In genomic region chr11:108545909-108546501, GRCh38 we compare ENCODE assay signal across 3 cellular contexts.
A peak's percentile ranks its signal among the peaks of the same experiment; 100 is the strongest.
TF ChIP-seq lines count a peak whose summit lies in the region.

No MANE protein-coding gene starts in this region.

TF ChIP-seq in GM23338, 12 proteins besides CTCF, POLR2A, EP300 and RAD21:
- TF ChIP-seq ZNF331 (CRISPR knock-in tag; IDR thresholded peaks at IDR 0.05; ENCODE audit: low read depth) (peak; percentile 44; the same call in 1 of the 2 replicates), POLR2AphosphoS5 (IDR thresholded peaks at IDR 0.05; ENCODE audit: low read depth) (no peak)

TF ChIP-seq in HEK293, 187 proteins besides CTCF, POLR2A, EP300 and RAD21:
- peak; percentile 60; the same call in 1 of the 2 replicates for TF ChIP-seq SCRT1 (tag by site-specific recombination; IDR thresholded peaks at IDR 0.05; ENCODE audit: borderline replicate concordance)
- TF ChIP-seq, protein P1, sequence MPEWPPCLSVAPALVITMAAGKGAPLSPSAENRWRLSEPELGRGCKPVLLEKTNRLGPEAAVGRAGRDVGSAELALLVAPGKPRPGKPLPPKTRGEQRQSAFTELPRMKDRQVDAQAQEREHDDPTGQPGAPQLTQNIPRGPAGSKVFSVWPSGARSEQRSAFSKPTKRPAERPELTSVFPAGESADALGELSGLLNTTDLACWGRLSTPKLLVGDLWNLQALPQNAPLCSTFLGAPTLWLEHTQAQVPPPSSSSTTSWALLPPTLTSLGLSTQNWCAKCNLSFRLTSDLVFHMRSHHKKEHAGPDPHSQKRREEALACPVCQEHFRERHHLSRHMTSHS (tag by site-specific recombination; IDR thresholded peaks at IDR 0.05): no peak
- no peak for TF ChIP-seq HOXC10 (CRISPR knock-in tag; IDR thresholded peaks at IDR 0.05)
- TF ChIP-seq, protein P2, sequence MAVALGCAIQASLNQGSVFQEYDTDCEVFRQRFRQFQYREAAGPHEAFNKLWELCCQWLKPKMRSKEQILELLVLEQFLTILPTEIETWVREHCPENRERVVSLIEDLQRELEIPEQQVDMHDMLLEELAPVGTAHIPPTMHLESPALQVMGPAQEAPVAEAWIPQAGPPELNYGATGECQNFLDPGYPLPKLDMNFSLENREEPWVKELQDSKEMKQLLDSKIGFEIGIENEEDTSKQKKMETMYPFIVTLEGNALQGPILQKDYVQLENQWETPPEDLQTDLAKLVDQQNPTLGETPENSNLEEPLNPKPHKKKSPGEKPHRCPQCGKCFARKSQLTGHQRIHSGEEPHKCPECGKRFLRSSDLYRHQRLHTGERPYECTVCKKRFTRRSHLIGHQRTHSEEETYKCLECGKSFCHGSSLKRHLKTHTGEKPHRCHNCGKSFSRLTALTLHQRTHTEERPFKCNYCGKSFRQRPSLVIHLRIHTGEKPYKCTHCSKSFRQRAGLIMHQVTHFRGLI (tag by site-specific recombination; IDR thresholded peaks at IDR 0.05): no peak
- TF ChIP-seq ZNF423 (tag by site-specific recombination; IDR thresholded peaks at IDR 0.05): no peak
- TF ChIP-seq ZNF341 (tag by site-specific recombination; IDR thresholded peaks at IDR 0.05; ENCODE audit: low read depth): no peak
- TF ChIP-seq ZNF707 (tag by site-specific recombination; IDR thresholded peaks at IDR 0.05): no peak
- TF ChIP-seq MEIS1 (CRISPR knock-in tag; IDR thresholded peaks at IDR 0.05; ENCODE audit: borderline replicate concordance): no peak
- no peak for TF ChIP-seq ZNF311 (tag by site-specific recombination; IDR thresholded peaks at IDR 0.05; ENCODE audit: borderline replicate concordance)
- no peak for TF ChIP-seq ZNF2 (tag by site-specific recombination; IDR thresholded peaks at IDR 0.05)
- TF ChIP-seq ZNF571 (tag by site-specific recombination; IDR thresholded peaks at IDR 0.05): no peak
- TF ChIP-seq SCRT2 (tag by site-specific recombination; IDR thresholded peaks at IDR 0.05): peak; percentile 74
- no peak for TF ChIP-seq ZNF596 (tag by site-specific recombination; IDR thresholded peaks at IDR 0.05)
- TF ChIP-seq, protein P3, sequence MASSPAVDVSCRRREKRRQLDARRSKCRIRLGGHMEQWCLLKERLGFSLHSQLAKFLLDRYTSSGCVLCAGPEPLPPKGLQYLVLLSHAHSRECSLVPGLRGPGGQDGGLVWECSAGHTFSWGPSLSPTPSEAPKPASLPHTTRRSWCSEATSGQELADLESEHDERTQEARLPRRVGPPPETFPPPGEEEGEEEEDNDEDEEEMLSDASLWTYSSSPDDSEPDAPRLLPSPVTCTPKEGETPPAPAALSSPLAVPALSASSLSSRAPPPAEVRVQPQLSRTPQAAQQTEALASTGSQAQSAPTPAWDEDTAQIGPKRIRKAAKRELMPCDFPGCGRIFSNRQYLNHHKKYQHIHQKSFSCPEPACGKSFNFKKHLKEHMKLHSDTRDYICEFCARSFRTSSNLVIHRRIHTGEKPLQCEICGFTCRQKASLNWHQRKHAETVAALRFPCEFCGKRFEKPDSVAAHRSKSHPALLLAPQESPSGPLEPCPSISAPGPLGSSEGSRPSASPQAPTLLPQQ (tag by site-specific recombination; IDR thresholded peaks at IDR 0.05): no peak
- TF ChIP-seq ZNF112 (tag by site-specific recombination; IDR thresholded peaks at IDR 0.05): no peak
- TF ChIP-seq INSM2 (tag by site-specific recombination; IDR thresholded peaks at IDR 0.05): no peak

TF ChIP-seq in K562, 482 proteins besides CTCF, POLR2A, EP300 and RAD21 (continues in another document):
- TF ChIP-seq NKRF (IDR thresholded peaks at IDR 0.05; ENCODE audit: borderline replicate concordance) (no peak), PBX2 (CRISPR knock-in tag; IDR thresholded peaks at IDR 0.05; ENCODE audit: low read depth) (no peak), PBX2 (tag; conservative IDR thresholded peaks at IDR 0.05; ENCODE audit: low read depth) (peak; percentile 43; the same call in 1 of the 2 replicates), LARP7 (IDR thresholded peaks at IDR 0.05) (no peak), SIN3A (IDR thresholded peaks at IDR 0.05; ENCODE audit: borderline replicate concordance in 2 of 2, control insufficient read depth in 1 of 2, low read depth in 2 of 2, low read length in 2 of 2) (no peak), POLR2G (IDR thresholded peaks at IDR 0.05; ENCODE audit: low read depth, low read length) (no peak), KDM2B (CRISPR knock-in tag; IDR thresholded peaks at IDR 0.05) (no peak), MYC (IDR thresholded peaks at IDR 0.05; ENCODE audit: low read depth, low read length) (no peak), MYC (CRISPR knock-in tag; IDR thresholded peaks at IDR 0.05; ENCODE audit: borderline replicate concordance, low read depth) (no peak), PML (IDR thresholded peaks at IDR 0.05; ENCODE audit: low read length) (no peak), FOXM1 (IDR thresholded peaks at IDR 0.05; ENCODE audit: low read depth) (no peak), FOXM1 (CRISPR knock-in tag; IDR thresholded peaks at IDR 0.05; ENCODE audit: low read depth) (no peak), HBP1 (CRISPR knock-in tag; IDR thresholded peaks at IDR 0.05) (no peak), FOXK1 (CRISPR knock-in tag; IDR thresholded peaks at IDR 0.05; ENCODE audit: borderline replicate concordance) (no peak), NONO (IDR thresholded peaks at IDR 0.05; ENCODE audit: low read depth in 2 of 2, low read length in 1 of 2) (no peak), FOS (IDR thresholded peaks at IDR 0.05; ENCODE audit: extremely low read depth, insufficient read length) (no peak), NR1H2 (CRISPR knock-in tag; IDR thresholded peaks at IDR 0.05) (no peak), NR4A1 (CRISPR knock-in tag; IDR thresholded peaks at IDR 0.05) (no peak), NR4A1 (tag; IDR thresholded peaks at IDR 0.05) (no peak), MEIS2 (IDR thresholded peaks at IDR 0.05; ENCODE audit: partially characterized antibody) (peak; percentile 55), ZNF551 (CRISPR knock-in tag; IDR thresholded peaks at IDR 0.05) (no peak), FOXJ3 (CRISPR knock-in tag; IDR thresholded peaks at IDR 0.05) (no peak), ZNF586 (CRISPR knock-in tag; conservative IDR thresholded peaks at IDR 0.05) (no peak), ZNF655 (CRISPR knock-in tag; IDR thresholded peaks at IDR 0.05) (no peak)
- TF ChIP-seq, protein P4, sequence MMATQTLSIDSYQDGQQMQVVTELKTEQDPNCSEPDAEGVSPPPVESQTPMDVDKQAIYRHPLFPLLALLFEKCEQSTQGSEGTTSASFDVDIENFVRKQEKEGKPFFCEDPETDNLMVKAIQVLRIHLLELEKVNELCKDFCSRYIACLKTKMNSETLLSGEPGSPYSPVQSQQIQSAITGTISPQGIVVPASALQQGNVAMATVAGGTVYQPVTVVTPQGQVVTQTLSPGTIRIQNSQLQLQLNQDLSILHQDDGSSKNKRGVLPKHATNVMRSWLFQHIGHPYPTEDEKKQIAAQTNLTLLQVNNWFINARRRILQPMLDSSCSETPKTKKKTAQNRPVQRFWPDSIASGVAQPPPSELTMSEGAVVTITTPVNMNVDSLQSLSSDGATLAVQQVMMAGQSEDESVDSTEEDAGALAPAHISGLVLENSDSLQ (IDR thresholded peaks at IDR 0.05): peak; percentile 65; the same call in 1 of the 2 replicates
- TF ChIP-seq, protein P5, sequence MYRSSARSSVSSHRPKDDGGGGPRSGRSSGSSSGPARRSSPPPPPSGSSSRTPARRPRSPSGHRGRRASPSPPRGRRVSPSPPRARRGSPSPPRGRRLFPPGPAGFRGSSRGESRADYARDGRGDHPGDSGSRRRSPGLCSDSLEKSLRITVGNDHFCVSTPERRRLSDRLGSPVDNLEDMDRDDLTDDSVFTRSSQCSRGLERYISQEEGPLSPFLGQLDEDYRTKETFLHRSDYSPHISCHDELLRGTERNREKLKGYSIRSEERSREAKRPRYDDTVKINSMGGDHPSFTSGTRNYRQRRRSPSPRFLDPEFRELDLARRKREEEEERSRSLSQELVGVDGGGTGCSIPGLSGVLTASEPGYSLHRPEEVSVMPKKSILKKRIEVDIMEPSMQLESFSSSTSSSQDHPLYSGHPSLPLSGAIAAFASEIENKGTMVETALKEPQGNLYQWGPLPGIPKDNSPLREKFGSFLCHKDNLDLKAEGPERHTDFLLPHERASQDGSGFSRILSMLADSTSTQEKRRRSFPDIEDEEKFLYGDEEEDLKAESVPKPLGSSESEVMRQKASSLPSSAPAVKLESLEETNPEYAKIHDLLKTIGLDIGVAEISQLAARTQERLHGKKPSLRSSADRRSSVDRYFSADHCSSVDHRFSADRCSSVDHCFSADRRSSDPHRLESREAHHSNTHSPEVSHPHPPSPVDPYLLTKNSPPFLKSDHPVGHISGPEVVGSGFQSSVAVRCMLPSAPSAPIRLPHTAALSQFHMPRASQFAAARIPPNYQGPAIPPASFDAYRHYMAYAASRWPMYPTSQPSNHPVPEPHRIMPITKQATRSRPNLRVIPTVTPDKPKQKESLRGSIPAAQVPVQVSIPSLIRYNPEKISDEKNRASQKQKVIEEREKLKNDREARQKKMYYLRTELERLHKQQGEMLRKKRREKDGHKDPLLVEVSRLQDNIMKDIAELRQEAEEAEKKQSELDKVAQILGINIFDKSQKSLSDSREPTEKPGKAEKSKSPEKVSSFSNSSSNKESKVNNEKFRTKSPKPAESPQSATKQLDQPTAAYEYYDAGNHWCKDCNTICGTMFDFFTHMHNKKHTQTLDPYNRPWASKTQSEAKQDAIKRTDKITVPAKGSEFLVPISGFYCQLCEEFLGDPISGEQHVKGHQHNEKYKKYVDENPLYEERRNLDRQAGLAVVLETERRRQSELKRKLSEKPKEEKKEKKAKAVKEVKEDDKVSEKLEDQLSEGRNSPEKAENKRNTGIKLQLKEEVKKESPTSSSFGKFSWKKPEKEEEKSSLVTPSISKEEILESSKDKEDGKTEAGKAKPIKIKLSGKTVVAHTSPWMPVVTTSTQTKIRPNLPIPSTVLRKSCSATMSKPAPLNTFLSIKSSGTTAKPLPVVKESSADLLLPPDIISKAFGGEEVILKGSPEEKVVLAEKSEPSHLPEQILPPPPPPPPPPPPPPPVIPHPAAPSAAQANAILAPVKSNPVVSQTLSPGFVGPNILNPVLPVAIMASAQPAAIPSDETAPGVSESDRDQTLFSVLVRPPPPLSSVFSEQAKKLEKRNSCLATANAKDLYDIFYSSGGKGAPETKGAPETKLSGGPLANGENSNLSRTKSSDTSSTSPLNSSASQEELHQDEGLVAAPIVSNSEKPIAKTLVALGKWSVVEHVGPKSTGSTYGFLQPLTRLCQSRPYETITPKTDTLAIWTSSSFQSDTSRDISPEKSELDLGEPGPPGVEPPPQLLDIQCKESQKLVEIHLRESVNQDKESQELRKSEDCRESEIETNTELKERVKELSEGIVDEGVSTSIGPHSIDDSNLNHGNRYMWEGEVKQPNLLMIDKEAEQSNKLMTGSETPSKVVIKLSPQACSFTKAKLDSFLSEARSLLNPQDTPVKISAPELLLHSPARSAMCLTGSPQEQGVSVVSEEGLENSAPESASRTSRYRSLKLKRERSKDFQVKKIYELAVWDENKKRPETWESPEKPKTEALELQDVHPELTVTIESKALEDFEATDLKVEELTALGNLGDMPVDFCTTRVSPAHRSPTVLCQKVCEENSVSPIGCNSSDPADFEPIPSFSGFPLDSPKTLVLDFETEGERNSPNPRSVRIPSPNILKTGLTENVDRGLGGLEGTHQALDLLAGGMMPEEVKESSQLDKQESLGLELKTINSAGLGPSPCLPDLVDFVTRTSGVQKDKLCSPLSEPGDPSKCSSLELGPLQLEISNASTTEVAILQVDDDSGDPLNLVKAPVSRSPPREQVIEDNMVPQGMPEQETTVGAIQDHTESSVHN (IDR thresholded peaks at IDR 0.05; ENCODE audit: borderline replicate concordance in 1 of 2, low read depth in 1 of 2): no peak
